ENCODE assay signal across 11 cellular contexts in the genomic region with DNA sequence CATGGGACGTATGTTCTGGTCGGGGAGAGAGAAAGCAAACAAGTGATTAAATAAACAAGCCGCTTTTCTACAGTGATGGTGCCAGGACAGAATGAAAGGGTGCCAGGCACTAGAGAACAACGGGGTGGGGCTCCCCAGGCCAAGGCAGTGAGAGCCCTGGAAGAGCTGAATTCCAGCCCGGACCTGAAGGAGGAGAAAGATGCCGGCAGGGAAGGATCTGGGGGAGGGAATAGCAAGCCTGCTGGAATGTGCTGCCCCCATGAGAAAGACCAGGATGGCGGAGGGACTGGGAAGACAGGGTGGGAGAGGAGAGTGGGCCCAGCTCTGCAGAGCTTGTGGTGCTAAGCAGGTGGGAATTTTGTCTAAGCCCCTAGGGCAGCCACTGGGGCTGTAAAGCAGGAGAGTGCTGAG. TPM values are rescaled to one million over a fixed set of nuclear protein-coding genes. Genes with fewer than 3 reads are reported as not detected.
DNase-seq lines count a peak whose midpoint lies in the region; ATAC-seq and TF ChIP-seq lines count a peak whose summit lies in the region.
"Had no signal": no experiment of that assay in that cellular context is flagged by ENCODE, and none has a peak within 500 bp of the region (broad histone marks: within the 10 kb centered on the region; RNA-seq: fewer than 3 reads in every experiment).

No MANE protein-coding gene starts in this region.

- TF ChIP-seq CTCF in GM23338 (conservative IDR thresholded peaks at IDR 0.05; ENCODE audit: low read depth in 2 of 2) = no peak

- H3K9me2 ChIP-seq in GM23338 (ENCODE audit: insufficient read depth) = no peaks in the 10 kb centered on the region

- no peaks in the 10 kb centered on the region for H3K9me3 ChIP-seq in skeletal muscle tissue (ENCODE audit: control insufficient read depth in 3 of 3, low read length in 3 of 3)

- peak overlapping the region; percentile 96; the same call in 1 of the 2 replicates for H3K27ac Mint-ChIP-seq in GM23338

- DNase-seq in GM23338 (ENCODE audit: low spot score) (peak; percentile 50), astrocyte of the hippocampus (ENCODE audit: low read depth, low spot score) (peak; percentile 49), left lobe of liver (ENCODE audit: low spot score) (no peak), NCI-H146 (lab: John Stamatoyannopoulos, UW) (no peak), NCI-H2107 (lab: John Stamatoyannopoulos, UW) (no peak)
- DNase-seq in activated CD4-positive, CD25-positive, alpha-beta regulatory T cell treated with anti-CD3 and anti-CD28 coated beads, Interleukin-2, amount 50 U/mL, for 72 hours = no peak
- DNase-seq: GF-D8, NCI-H1417, T-helper 1 cell had no signal

- H3K9me3 Mint-ChIP-seq in GM23338 = no peaks in the 10 kb centered on the region; the same call in 2 of the 3 replicates

- H4K20me1 ChIP-seq in GM23338 (replicated peaks; ENCODE audit: insufficient read depth) = peaks cover 4% of the 10 kb centered on the region; the same call in 1 of the 2 replicates

- 0 out of 2 replicates have a peak, but pooled peaks cover 8% of the 10 kb centered on the region for H3F3A ChIP-seq in GM23338 (replicated peaks; ENCODE audit: low read depth)

- peak overlapping the region; percentile 84 for H3K27ac ChIP-seq in GM23338 (ENCODE audit: low read depth)
- H3K27ac ChIP-seq in skeletal muscle tissue (ENCODE audit: low read depth, low read length) = peak overlapping the region; percentile 64

- H3K36me3 Mint-ChIP-seq in GM23338 (ENCODE audit: low read depth) = peaks cover 16% of the 10 kb centered on the region

- peaks cover 65% of the 10 kb centered on the region for H3K4me1 Mint-ChIP-seq in GM23338

- ATAC-seq in GM23338 (peak; percentile 39), left lobe of liver (peak; percentile 59), HG03175 (IDR thresholded peaks at IDR 0.05; ENCODE audit: unreplicated experiment) (no peak)

- peak overlapping the region; percentile 71 for H3K4me2 ChIP-seq in GM23338

- H3K9ac ChIP-seq in skeletal muscle tissue (ENCODE audit: low read depth in 1 of 3, low read length in 3 of 3) = peak overlapping the region in 2 of 3 donors; percentile 9 to 27

- H3K4me3 ChIP-seq in GM23338 (no peak overlapping the region), skeletal muscle tissue (ENCODE audit: low read length in 3 of 3) (no peak overlapping the region)

- peak overlapping the region; percentile 83 for H2AFZ ChIP-seq in GM23338

- H3K4me3 Mint-ChIP-seq in GM23338 = no peak overlapping the region; the same call in 2 of the 3 replicates

- H3K27me3 ChIP-seq in GM23338 (ENCODE audit: insufficient read depth) (no peaks in the 10 kb centered on the region), skeletal muscle tissue (ENCODE audit: control insufficient read depth in 3 of 3, insufficient read depth in 3 of 3, low read length in 3 of 3) (no peaks in the 10 kb centered on the region)

- H3K4me1 ChIP-seq in GM23338 (ENCODE audit: insufficient read depth) (peaks cover 55% of the 10 kb centered on the region), skeletal muscle tissue (ENCODE audit: control insufficient read depth in 3 of 3, insufficient read depth in 3 of 3, low read length in 3 of 3) (peaks cover 34 to 40% (median 35%) of the 10 kb centered on the region in 3 donors)

- H3K27me3 Mint-ChIP-seq in GM23338 (ENCODE audit: insufficient read depth, low read depth, poor library complexity) = peaks cover 15% of the 10 kb centered on the region

- H3K36me3 ChIP-seq in GM23338 (ENCODE audit: insufficient read depth) = no peaks in the 10 kb centered on the region
- H3K36me3 ChIP-seq in skeletal muscle tissue (ENCODE audit: control insufficient read depth in 3 of 3, insufficient read depth in 3 of 3, low read length in 3 of 3) = peaks cover 0 to 4% (median 0%) of the 10 kb centered on the region in 3 donors

- H3K79me2 ChIP-seq in GM23338 (replicated peaks; ENCODE audit: insufficient read depth) = peaks cover 2% of the 10 kb centered on the region; the same call in 1 of the 2 replicates

TF ChIP-seq in GM23338, 12 proteins besides CTCF, POLR2A, EP300 and RAD21 (continues in another document):
- TF ChIP-seq, protein P1, sequence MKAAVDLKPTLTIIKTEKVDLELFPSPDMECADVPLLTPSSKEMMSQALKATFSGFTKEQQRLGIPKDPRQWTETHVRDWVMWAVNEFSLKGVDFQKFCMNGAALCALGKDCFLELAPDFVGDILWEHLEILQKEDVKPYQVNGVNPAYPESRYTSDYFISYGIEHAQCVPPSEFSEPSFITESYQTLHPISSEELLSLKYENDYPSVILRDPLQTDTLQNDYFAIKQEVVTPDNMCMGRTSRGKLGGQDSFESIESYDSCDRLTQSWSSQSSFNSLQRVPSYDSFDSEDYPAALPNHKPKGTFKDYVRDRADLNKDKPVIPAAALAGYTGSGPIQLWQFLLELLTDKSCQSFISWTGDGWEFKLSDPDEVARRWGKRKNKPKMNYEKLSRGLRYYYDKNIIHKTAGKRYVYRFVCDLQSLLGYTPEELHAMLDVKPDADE (IDR thresholded peaks at IDR 0.05) = no peak
- TF ChIP-seq REST (IDR thresholded peaks at IDR 0.05; ENCODE audit: unreplicated experiment) (no peak), EZH2 (IDR thresholded peaks at IDR 0.05; ENCODE audit: low read depth, unreplicated experiment) (no peak), CREB1 (CRISPR knock-in tag; IDR thresholded peaks at IDR 0.05; ENCODE audit: low read depth) (no peak)

RNA-seq across cellular contexts. Expression of gene SNAI1, which starts 7.5 kb away (rescaled TPM):
- 2.9 and 4.2 TPM in 2 replicates for total RNA-seq in GM23338 (2014; rRNA removed; shearing (Covaris generic))
- polyA plus RNA-seq in GM23338 (2016; fragmentation: Nextera tagmentation; extraction: Ambion mirVana) = 7.9 and 8.4 TPM in 2 replicates
- 0.75 TPM for total RNA-seq in left lobe of liver
- 0.52 TPM for total RNA-seq in skeletal muscle tissue

RNA-seq across cellular contexts. Expression of gene RNF114, which starts 54.1 kb away (rescaled TPM):
- 211 and 279 TPM in 2 replicates for total RNA-seq in GM23338 (2014; rRNA removed; shearing (Covaris generic))
- polyA plus RNA-seq in GM23338 (2016; fragmentation: Nextera tagmentation; extraction: Ambion mirVana) = 153 and 155 TPM in 2 replicates
- 42.6 TPM for total RNA-seq in left lobe of liver
- total RNA-seq in skeletal muscle tissue = 35.0 TPM

Comparison
In these comparisons a context has a peak if more than half of its experiments do, and no peak if none do; other contexts are left out.
1. DNase-seq: peak in GM23338 (single experiment) and astrocyte of the hippocampus (single experiment); none in left lobe of liver (single experiment), NCI-H146 (single experiment), activated CD4-positive, CD25-positive, alpha-beta regulatory T cell treated with anti-CD3 and anti-CD28 coated beads, Interleukin-2, amount 50 U/mL, for 72 hours (single experiment) and NCI-H2107 (single experiment).